ENCODE assay signal across 20 cellular contexts in genomic region chr18:61572871-61573270, GRCh38.
"Had no signal": no experiment of that assay in that cellular context is flagged by ENCODE, and none has a peak within 500 bp of the region (broad histone marks: within the 10 kb centered on the region; RNA-seq: fewer than 3 reads in every experiment).

No MANE protein-coding gene starts in this region.

- H3K9me3 ChIP-seq: adrenal gland, esophagus squamous epithelium, mucosa of descending colon had no signal

- H3K27me3 ChIP-seq: adrenal gland, heart left ventricle had no signal

- H3K27ac ChIP-seq: adrenal gland, esophagus squamous epithelium, gastroesophageal sphincter, heart left ventricle had no signal

- H3K9me3 Mint-ChIP-seq: activated naive CD4-positive, alpha-beta T cell treated with anti-CD3 and anti-CD28 coated beads, Interleukin-2, amount 50 U/mL, for 24 hours had no signal

- H3K27ac Mint-ChIP-seq: activated naive CD4-positive, alpha-beta T cell treated with anti-CD3 and anti-CD28 coated beads, Interleukin-2, amount 50 U/mL, for 24 hours; memory B cell; stimulated activated naive B cell treated with anti-CD40 and anti-IgM and Interleukin-4, amounts not matched to agents 10 μg/mL and 1 μg/mL and 100 μg/mL, for 72 hours had no signal

- FAIRE-seq: endothelial cell of umbilical vein had no signal

- ATAC-seq: activated CD4-positive, CD25-positive, alpha-beta regulatory T cell treated with anti-CD3 and anti-CD28 coated beads, Interleukin-2, amount 50 U/mL, for 24 hours; gastroesophageal sphincter; heart left ventricle; mucosa of descending colon; stimulated activated naive B cell treated with anti-CD40 and anti-IgM and Interleukin-4, amounts not matched to agents 10 μg/mL and 1 μg/mL and 100 μg/mL, for 72 hours had no signal

- H3K36me3 Mint-ChIP-seq: activated naive CD4-positive, alpha-beta T cell treated with anti-CD3 and anti-CD28 coated beads, Interleukin-2, amount 50 U/mL, for 24 hours; memory B cell; naive B cell; stimulated activated naive B cell treated with anti-CD40 and anti-IgM and Interleukin-4, amounts not matched to agents 10 μg/mL and 1 μg/mL and 100 μg/mL, for 72 hours had no signal

- H3K4me1 ChIP-seq: adrenal gland, esophagus squamous epithelium, gastroesophageal sphincter had no signal

- H3K36me3 ChIP-seq: adrenal gland, esophagus squamous epithelium, gastroesophageal sphincter had no signal

- H3K4me3 ChIP-seq: adrenal gland, esophagus squamous epithelium, gastroesophageal sphincter, heart left ventricle, mucosa of descending colon had no signal

- H3K4me3 Mint-ChIP-seq: activated naive CD4-positive, alpha-beta T cell treated with anti-CD3 and anti-CD28 coated beads, Interleukin-2, amount 50 U/mL, for 24 hours; memory B cell; naive B cell; neural crest cell; stimulated activated naive B cell treated with anti-CD40 and anti-IgM and Interleukin-4, amounts not matched to agents 10 μg/mL and 1 μg/mL and 100 μg/mL, for 72 hours had no signal

- H3K4me1 Mint-ChIP-seq: activated naive CD4-positive, alpha-beta T cell treated with anti-CD3 and anti-CD28 coated beads, Interleukin-2, amount 50 U/mL, for 24 hours; memory B cell; naive B cell; neural crest cell; stimulated activated naive B cell treated with anti-CD40 and anti-IgM and Interleukin-4, amounts not matched to agents 10 μg/mL and 1 μg/mL and 100 μg/mL, for 72 hours had no signal

- DNase-seq: activated CD4-positive, alpha-beta T cell treated with anti-CD3 and anti-CD28 coated beads, Interleukin-2, amount 50 U/mL, for 1 hour; activated CD8-positive, alpha-beta memory T cell treated with anti-CD3 and anti-CD28 coated beads for 24 hours; activated CD8-positive, alpha-beta memory T cell treated with anti-CD3 and anti-CD28 coated beads, Interleukin-2, amount 50 U/mL, for 48 hours; activated effector memory CD4-positive, alpha-beta T cell treated with Interleukin-2 at 50 U/mL for 16 hours; activated T-cell treated with anti-CD3 and anti-CD28 coated beads, Interleukin-2, amount 50 U/mL, for 48 hours; adrenal gland; dermis blood vessel endothelial cell; effector memory CD4-positive, alpha-beta T cell; esophagus squamous epithelium; heart left ventricle; mucosa of descending colon; naive B cell; retina; stimulated activated naive B cell treated with anti-CD40 and anti-IgM and Interleukin-4, amounts not matched to agents 10 μg/mL and 1 μg/mL and 100 μg/mL, for 72 hours had no signal
